ENCODE assay signal across 8 cellular contexts in the genomic region with DNA sequence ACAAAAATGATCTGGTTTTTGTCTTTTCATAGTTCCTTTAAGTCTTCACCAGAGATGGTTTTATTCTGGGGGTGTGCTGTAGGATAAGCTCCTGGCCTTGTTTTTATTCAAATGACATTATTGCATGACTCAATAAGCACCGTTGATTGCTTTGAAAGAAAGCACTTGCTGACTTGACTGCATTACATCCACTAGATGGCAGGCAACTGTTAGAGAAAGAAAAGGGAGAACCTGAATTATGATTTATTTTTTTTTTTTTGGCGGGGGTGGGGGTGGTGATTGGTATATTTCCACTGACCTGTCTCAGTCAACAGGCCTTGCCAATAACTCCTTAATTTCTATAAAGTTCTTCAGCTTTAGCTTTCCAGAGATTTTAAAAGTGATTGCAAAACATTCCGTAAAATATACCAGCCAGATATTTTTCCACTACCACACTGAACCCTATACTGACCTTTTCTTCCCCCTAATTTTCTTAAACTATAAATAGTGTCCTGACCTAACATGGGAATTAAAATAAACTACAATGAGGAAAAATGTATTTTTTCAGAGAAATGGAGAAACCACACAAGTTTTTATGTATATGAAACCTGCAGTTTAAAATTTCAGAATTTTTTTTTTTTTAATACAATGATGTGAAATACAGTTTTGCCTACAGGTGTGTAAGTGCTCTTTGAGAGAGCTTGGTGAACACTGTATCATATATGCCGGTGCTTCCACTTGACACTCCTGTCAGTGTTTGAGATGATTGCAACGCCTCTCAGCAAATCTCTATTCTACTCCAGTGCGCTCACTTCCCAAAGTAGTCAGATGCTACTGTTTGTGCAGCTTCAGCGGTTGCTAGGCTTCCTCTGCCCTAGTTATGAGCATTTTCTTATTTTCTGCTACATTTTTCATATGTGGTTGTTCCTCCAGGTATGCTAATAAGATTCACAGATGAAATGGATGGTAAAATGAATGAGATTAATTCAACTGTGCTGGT.
A peak's percentile ranks its signal among the peaks of the same experiment; 100 is the strongest.
DNase-seq lines count a peak whose midpoint lies in the region; ATAC-seq, FAIRE-seq and TF ChIP-seq lines count a peak whose summit lies in the region.

No MANE protein-coding gene starts in this region.

- ATAC-seq in activated T-cell treated with anti-CD3 and anti-CD28 coated beads, Interleukin-2, amount 50 U/mL, for 4 hours, result no peak

- H3K4me3 Mint-ChIP-seq in astrocyte (ENCODE audit: unreplicated experiment), result no peak overlapping the region
- H3K4me3 Mint-ChIP-seq in activated T-cell treated with anti-CD3 and anti-CD28 coated beads, Interleukin-2, amount 50 U/mL, for 4 hours, result no peak overlapping the region

- H3K4me2 ChIP-seq in astrocyte (ENCODE audit: low read length), result no peak overlapping the region

- peak; percentile 76 for TF ChIP-seq CTCF in astrocyte (IDR thresholded peaks at IDR 0.05; ENCODE audit: insufficient read depth, low read depth, low read length)
- TF ChIP-seq CTCF in uterus (IDR thresholded peaks at IDR 0.05), result peak; percentile 49 to 57 (median 53)

- H3K27me3 ChIP-seq in astrocyte (ENCODE audit: insufficient read depth, low read length), result no peaks in the 10 kb centered on the region
- H3K27me3 ChIP-seq in iPS-20b (ENCODE audit: insufficient read depth, low read length), result no peaks in the 10 kb centered on the region
- H3K27me3 ChIP-seq in uterus, result no peaks in the 10 kb centered on the region
- no peaks in the 10 kb centered on the region for H3K27me3 ChIP-seq in MG63

- no peak overlapping the region for H3K27ac ChIP-seq in astrocyte (ENCODE audit: low read depth, low read length)
- H3K27ac ChIP-seq in iPS-20b (ENCODE audit: low read length), result no peak overlapping the region
- peak overlapping the region in 1 of 2 donors; percentile 46 for H3K27ac ChIP-seq in uterus

- no peaks in the 10 kb centered on the region for H3K79me2 ChIP-seq in astrocyte (ENCODE audit: insufficient read depth, low read length)

- H3K4me3 ChIP-seq in astrocyte (ENCODE audit: insufficient read depth, low read depth, low read length) (no peak overlapping the region), iPS-20b (ENCODE audit: low read length) (no peak overlapping the region), uterus (no peak overlapping the region), MG63 (no peak overlapping the region)

- no peaks in the 10 kb centered on the region for H3K4me1 ChIP-seq in astrocyte (ENCODE audit: insufficient read depth, low read length)
- peaks cover 5% of the 10 kb centered on the region; the same call in 1 of the 2 replicates for H3K4me1 ChIP-seq in iPS-20b (ENCODE audit: insufficient read depth, low read length)
- peaks cover 0 to 11% of the 10 kb centered on the region in 2 donors for H3K4me1 ChIP-seq in uterus

- H3K4me1 Mint-ChIP-seq in astrocyte (ENCODE audit: low read depth, unreplicated experiment), result no peaks in the 10 kb centered on the region
- H3K4me1 Mint-ChIP-seq in activated T-cell treated with anti-CD3 and anti-CD28 coated beads, Interleukin-2, amount 50 U/mL, for 4 hours (ENCODE audit: low read depth), result no peaks in the 10 kb centered on the region

- H4K20me1 ChIP-seq in astrocyte (ENCODE audit: insufficient read depth, low read length), result no peaks in the 10 kb centered on the region

- TF ChIP-seq POLR2A in uterus (IDR thresholded peaks at IDR 0.05), result no peak

- H3K36me3 ChIP-seq in astrocyte (ENCODE audit: insufficient read depth, low read length) (no peaks in the 10 kb centered on the region), iPS-20b (ENCODE audit: insufficient read depth, low read depth, low read length) (no peaks in the 10 kb centered on the region), uterus (no peaks in the 10 kb centered on the region), MG63 (no peaks in the 10 kb centered on the region)

- H2AFZ ChIP-seq in astrocyte (ENCODE audit: low read depth, low read length), result no peak overlapping the region

- intact Hi-C loops in uterus (cut with DNase I; ENCODE audit: low total_unique reads), result no loop called here

- DNase-seq in NCI-H748 (lab: John Stamatoyannopoulos, UW; ENCODE audit: unreplicated experiment), result peak; percentile 15
- no peak for DNase-seq in NCI-H748 treated with DMSO at 0.1 percent for 48 hours (lab: John Stamatoyannopoulos, UW)
- DNase-seq in MV-4-11 (lab: John Stamatoyannopoulos, UW), result peak; percentile 29
- DNase-seq in astrocyte (ENCODE audit: low read depth), result peak; percentile 45
- peak in 1 of 2 donors; percentile 21 for DNase-seq in uterus
- DNase-seq in MG63, result no peak
- no peak for DNase-seq in activated T-cell treated with anti-CD3 and anti-CD28 coated beads, Interleukin-2, amount 50 U/mL, for 4 hours

- peaks cover 2% of the 10 kb centered on the region for H3K9me3 Mint-ChIP-seq in astrocyte (ENCODE audit: unreplicated experiment)
- no peaks in the 10 kb centered on the region for H3K9me3 Mint-ChIP-seq in activated T-cell treated with anti-CD3 and anti-CD28 coated beads, Interleukin-2, amount 50 U/mL, for 4 hours

- H3K27me3 Mint-ChIP-seq in astrocyte (ENCODE audit: low read depth, unreplicated experiment), result peaks cover 6% of the 10 kb centered on the region
- H3K27me3 Mint-ChIP-seq in activated T-cell treated with anti-CD3 and anti-CD28 coated beads, Interleukin-2, amount 50 U/mL, for 4 hours (ENCODE audit: low read depth), result peaks cover 1% of the 10 kb centered on the region

- H3K9ac ChIP-seq in astrocyte (ENCODE audit: low read length), result no peak overlapping the region
- H3K9ac ChIP-seq in iPS-20b (ENCODE audit: low read depth, low read length), result 0 out of 2 replicates have a peak overlapping the region, but pooled peaks have one; percentile 21

- H3K9me3 ChIP-seq in astrocyte (ENCODE audit: insufficient read depth, low read depth, low read length) (no peaks in the 10 kb centered on the region), iPS-20b (ENCODE audit: insufficient read depth, low read depth, low read length) (no peaks in the 10 kb centered on the region), uterus (no peaks in the 10 kb centered on the region), MG63 (no peaks in the 10 kb centered on the region)

- peak overlapping the region; percentile 34 for H3K27ac Mint-ChIP-seq in astrocyte (ENCODE audit: unreplicated experiment)

- H3K36me3 Mint-ChIP-seq in astrocyte (ENCODE audit: low read depth, unreplicated experiment), result no peaks in the 10 kb centered on the region
- H3K36me3 Mint-ChIP-seq in activated T-cell treated with anti-CD3 and anti-CD28 coated beads, Interleukin-2, amount 50 U/mL, for 4 hours (ENCODE audit: insufficient read depth), result no peaks in the 10 kb centered on the region

- FAIRE-seq in astrocyte (lab: Jason Lieb, UNC), result peak; percentile 13

Comparison
In these comparisons a context has a peak if more than half of its experiments do, and no peak if none do; other contexts are left out.
1. DNase-seq: peak in NCI-H748 (single experiment), MV-4-11 (single experiment) and astrocyte (single experiment); none in NCI-H748 treated with DMSO at 0.1 percent for 48 hours (single experiment), MG63 (single experiment) and activated T-cell treated with anti-CD3 and anti-CD28 coated beads, Interleukin-2, amount 50 U/mL, for 4 hours (single experiment).